23 cellular contexts compared by ENCODE assay signal in the genomic region with DNA sequence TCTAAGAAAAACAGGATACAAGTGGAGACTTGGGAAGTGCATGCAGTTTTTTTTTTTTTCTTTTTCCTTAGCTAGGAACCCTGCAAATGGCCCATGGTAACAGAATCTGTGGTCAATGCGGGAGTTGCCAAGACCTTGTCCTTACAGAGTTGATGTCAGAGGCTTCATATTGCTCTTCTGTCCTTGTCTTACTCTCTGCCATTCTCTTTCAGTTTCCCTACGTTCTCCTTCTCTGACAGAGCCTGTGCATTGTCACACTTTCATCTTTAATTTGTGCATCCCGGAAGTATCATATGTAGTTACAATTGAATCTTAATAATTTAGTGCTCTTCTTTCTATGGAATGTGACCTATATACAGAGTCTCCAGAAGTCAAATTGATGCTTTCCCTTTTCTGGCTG.
"Had no signal": no experiment of that assay in that cellular context is flagged by ENCODE, and none has a peak within 500 bp of the region (broad histone marks: within the 10 kb centered on the region; RNA-seq: fewer than 3 reads in every experiment).

No MANE protein-coding gene starts in this region.

- ATAC-seq: activated T-cell treated with anti-CD3 and anti-CD28 coated beads, Interleukin-2, amount 50 U/mL, for 4 hours; left lobe of liver; lower lobe of right lung had no signal

- H3K27ac Mint-ChIP-seq: activated CD4-positive, alpha-beta T cell treated with anti-CD3 and anti-CD28 coated beads, Interleukin-2, amount 10 ng/mL, durations not matched to agents 7 days and 5 days; activated naive CD4-positive, alpha-beta T cell treated with anti-CD3 and anti-CD28 coated beads, Interleukin-2, amount 10 ng/mL, durations not matched to agents 7 days and 5 days; brain; dendritic cell treated with granulocyte-macrophage colony-stimulating factor and Interleukin-4, amounts not matched to agents 40 ng/mL and 50 ng/mL, for 4 days; progenitor cell of endocrine pancreas; T-helper 1 cell treated with Interleukin-12 subunit alpha and Interleukin-12 subunit beta and Interleukin-4 antibody, amounts not matched to agents 30 μg/mL and 1 μg/mL, for 36 hours; type B pancreatic cell had no signal

- H3K4me3 ChIP-seq: lower lobe of right lung, thoracic aorta had no signal

- H3K4me1 ChIP-seq: lower lobe of right lung had no signal

- H3K36me3 Mint-ChIP-seq: activated naive CD4-positive, alpha-beta T cell treated with anti-CD3 and anti-CD28 coated beads, Interleukin-2, amount 10 ng/mL, durations not matched to agents 7 days and 5 days; brain; naive B cell; type B pancreatic cell had no signal

- H3K27me3 Mint-ChIP-seq: brain, progenitor cell of endocrine pancreas, type B pancreatic cell had no signal

- H3K36me3 ChIP-seq: lower lobe of right lung, thoracic aorta had no signal

- H3K9me3 ChIP-seq: lower lobe of right lung, thoracic aorta had no signal

- DNase-seq: activated CD4-positive, alpha-beta T cell treated with anti-CD3 and anti-CD28 coated beads, Interleukin-2, amount 10 ng/mL, durations not matched to agents 7 days and 5 days; activated CD4-positive, CD25-positive, alpha-beta regulatory T cell; activated CD8-positive, alpha-beta memory T cell treated with anti-CD3 and anti-CD28 coated beads for 24 hours; activated CD8-positive, alpha-beta memory T cell treated with anti-CD3 and anti-CD28 coated beads, Interleukin-2, amount 50 U/mL, for 4 hours; activated effector memory CD4-positive, alpha-beta T cell treated with Interleukin-2 at 50 U/mL for 16 hours; activated naive CD4-positive, alpha-beta T cell treated with anti-CD3 and anti-CD28 coated beads, Interleukin-2, amount 10 ng/mL, durations not matched to agents 7 days and 5 days; activated T-cell treated with anti-CD3 and anti-CD28 coated beads, Interleukin-2, amount 50 U/mL, for 4 hours; aorta; effector CD4-positive, alpha-beta T cell; foreskin melanocyte; lower lobe of right lung; mesendoderm; naive B cell; retina; stimulated activated CD4-positive, alpha-beta T cell treated with anti-CD3 and anti-CD28 coated beads, Interleukin-4, amount 100 ng/mL, for 1 hour; stimulated activated naive CD4-positive, alpha-beta T cell had no signal

- H3K9me3 Mint-ChIP-seq: activated CD4-positive, alpha-beta T cell treated with anti-CD3 and anti-CD28 coated beads, Interleukin-2, amount 10 ng/mL, durations not matched to agents 7 days and 5 days; activated naive CD4-positive, alpha-beta T cell treated with anti-CD3 and anti-CD28 coated beads, Interleukin-2, amount 10 ng/mL, durations not matched to agents 7 days and 5 days; activated T-cell treated with anti-CD3 and anti-CD28 coated beads, Interleukin-2, amount 50 U/mL, for 4 hours; dendritic cell treated with granulocyte-macrophage colony-stimulating factor and Interleukin-4, amounts not matched to agents 40 ng/mL and 50 ng/mL, for 4 days; naive B cell; T-helper 1 cell treated with Interleukin-12 subunit alpha and Interleukin-12 subunit beta and Interleukin-4 antibody, amounts not matched to agents 30 μg/mL and 1 μg/mL, for 36 hours had no signal

- H3K4me3 Mint-ChIP-seq: activated CD4-positive, alpha-beta T cell treated with anti-CD3 and anti-CD28 coated beads, Interleukin-2, amount 10 ng/mL, durations not matched to agents 7 days and 5 days; activated naive CD4-positive, alpha-beta T cell treated with anti-CD3 and anti-CD28 coated beads, Interleukin-2, amount 10 ng/mL, durations not matched to agents 7 days and 5 days; activated T-cell treated with anti-CD3 and anti-CD28 coated beads, Interleukin-2, amount 50 U/mL, for 4 hours; brain; dendritic cell treated with granulocyte-macrophage colony-stimulating factor and Interleukin-4, amounts not matched to agents 40 ng/mL and 50 ng/mL, for 4 days; T-helper 1 cell treated with Interleukin-12 subunit alpha and Interleukin-12 subunit beta and Interleukin-4 antibody, amounts not matched to agents 30 μg/mL and 1 μg/mL, for 36 hours; type B pancreatic cell had no signal

- H3K27ac ChIP-seq: lower lobe of right lung, thoracic aorta had no signal

- H3K4me1 Mint-ChIP-seq: brain had no signal
